In the genomic region with DNA sequence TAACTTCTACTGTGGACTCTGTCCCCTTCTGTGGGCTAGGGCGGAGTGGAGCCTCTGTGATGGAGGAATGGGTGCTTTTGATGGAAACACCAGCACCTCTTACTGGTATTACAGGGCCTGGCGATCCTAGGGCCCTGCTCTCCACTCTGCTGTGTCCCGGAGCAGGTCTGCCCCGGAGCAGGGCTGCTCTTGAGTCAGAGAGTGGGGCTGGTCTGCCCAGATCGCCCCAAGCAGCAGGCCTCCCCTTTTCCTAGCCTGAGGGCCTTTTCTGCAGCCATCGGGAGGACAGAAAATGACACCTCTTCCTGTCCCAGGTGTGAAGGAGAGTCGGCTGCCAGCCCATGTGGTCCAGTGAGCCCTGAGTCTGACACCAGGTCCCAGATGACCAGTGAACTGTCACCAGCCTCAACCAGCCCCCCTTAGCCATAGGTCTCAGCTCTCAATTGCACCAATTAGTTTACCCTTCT, we compare ENCODE assay signal across 8 cellular contexts. TPM values are rescaled to one million over a fixed set of nuclear protein-coding genes. Genes with fewer than 3 reads are reported as not detected.
DNase-seq lines count a peak whose midpoint lies in the region; ATAC-seq lines count a peak whose summit lies in the region.

No MANE protein-coding gene starts in this region.

- no peaks in the 10 kb centered on the region for H3K9me3 Mint-ChIP-seq in activated T-helper 1 cell treated with anti-CD3 and anti-CD28 coated beads, Interleukin-12 subunit alpha, Interleukin-12 subunit beta, Interleukin-2, Interleukin-4 antibody, amounts not matched to agents 30 ng/mL and 10 ng/mL and 1 ng/mL, durations not matched to agents 14 hours and 24 hours and 36 hours
- H3K9me3 Mint-ChIP-seq in immature natural killer cell = no peaks in the 10 kb centered on the region
- no peaks in the 10 kb centered on the region for H3K9me3 Mint-ChIP-seq in stimulated activated naive B cell treated with anti-CD40 and anti-IgM and Interleukin-4, amounts not matched to agents 10 μg/mL and 1 μg/mL and 100 μg/mL, for 72 hours

- intact Hi-C loops in activated T-helper 1 cell treated with anti-CD3 and anti-CD28 coated beads, Interleukin-12 subunit alpha, Interleukin-12 subunit beta, Interleukin-2, Interleukin-4 antibody, amounts not matched to agents 30 ng/mL and 10 ng/mL and 1 ng/mL, durations not matched to agents 14 hours and 24 hours and 36 hours (cut with micrococcal nuclease) = loop anchor here (2.0 to 10.0 kb wide), 6 partner anchors 14 to 428 kb away; partner anchors contain the start of genes ZNF212, ZNF746 and ZNF783

- peaks cover 2% of the 10 kb centered on the region for H3K27me3 Mint-ChIP-seq in activated T-helper 1 cell treated with anti-CD3 and anti-CD28 coated beads, Interleukin-12 subunit alpha, Interleukin-12 subunit beta, Interleukin-2, Interleukin-4 antibody, amounts not matched to agents 30 ng/mL and 10 ng/mL and 1 ng/mL, durations not matched to agents 14 hours and 24 hours and 36 hours (ENCODE audit: insufficient read depth)
- H3K27me3 Mint-ChIP-seq in immature natural killer cell (ENCODE audit: low read depth in 3 of 3) = peaks cover 3 to 5% (median 4%) of the 10 kb centered on the region in 3 donors
- no peaks in the 10 kb centered on the region for H3K27me3 Mint-ChIP-seq in stimulated activated naive B cell treated with anti-CD40 and anti-IgM and Interleukin-4, amounts not matched to agents 10 μg/mL and 1 μg/mL and 100 μg/mL, for 72 hours

- ATAC-seq in HG03565 (IDR thresholded peaks at IDR 0.05; ENCODE audit: unreplicated experiment) (peak; percentile 12), GM18870 (IDR thresholded peaks at IDR 0.05; ENCODE audit: unreplicated experiment) (no peak), GM18517 (IDR thresholded peaks at IDR 0.05; ENCODE audit: unreplicated experiment) (no peak)
- ATAC-seq in stimulated activated naive B cell treated with anti-CD40 and anti-IgM and Interleukin-4, amounts not matched to agents 10 μg/mL and 1 μg/mL and 100 μg/mL, for 72 hours (replicated peaks) = peak; percentile 4 to 8

- peaks cover 32% of the 10 kb centered on the region for H3K36me3 Mint-ChIP-seq in activated T-helper 1 cell treated with anti-CD3 and anti-CD28 coated beads, Interleukin-12 subunit alpha, Interleukin-12 subunit beta, Interleukin-2, Interleukin-4 antibody, amounts not matched to agents 30 ng/mL and 10 ng/mL and 1 ng/mL, durations not matched to agents 14 hours and 24 hours and 36 hours (ENCODE audit: low read depth)
- peaks cover 21 to 23% (median 22%) of the 10 kb centered on the region in 3 donors for H3K36me3 Mint-ChIP-seq in immature natural killer cell
- peaks cover 25 to 33% of the 10 kb centered on the region in 2 donors for H3K36me3 Mint-ChIP-seq in stimulated activated naive B cell treated with anti-CD40 and anti-IgM and Interleukin-4, amounts not matched to agents 10 μg/mL and 1 μg/mL and 100 μg/mL, for 72 hours

- H3K4me1 Mint-ChIP-seq in activated T-helper 1 cell treated with anti-CD3 and anti-CD28 coated beads, Interleukin-12 subunit alpha, Interleukin-12 subunit beta, Interleukin-2, Interleukin-4 antibody, amounts not matched to agents 30 ng/mL and 10 ng/mL and 1 ng/mL, durations not matched to agents 14 hours and 24 hours and 36 hours (ENCODE audit: low read depth) = peaks cover 52% of the 10 kb centered on the region
- H3K4me1 Mint-ChIP-seq in immature natural killer cell = peaks cover 36 to 49% of the 10 kb centered on the region in 2 donors
- H3K4me1 Mint-ChIP-seq in stimulated activated naive B cell treated with anti-CD40 and anti-IgM and Interleukin-4, amounts not matched to agents 10 μg/mL and 1 μg/mL and 100 μg/mL, for 72 hours = peaks cover 24 to 48% of the 10 kb centered on the region in 2 donors

- peak overlapping the region; percentile 90 for H3K27ac Mint-ChIP-seq in activated T-helper 1 cell treated with anti-CD3 and anti-CD28 coated beads, Interleukin-12 subunit alpha, Interleukin-12 subunit beta, Interleukin-2, Interleukin-4 antibody, amounts not matched to agents 30 ng/mL and 10 ng/mL and 1 ng/mL, durations not matched to agents 14 hours and 24 hours and 36 hours
- H3K27ac Mint-ChIP-seq in immature natural killer cell = peak overlapping the region; percentile 82 to 91 (median 88)
- H3K27ac Mint-ChIP-seq in stimulated activated naive B cell treated with anti-CD40 and anti-IgM and Interleukin-4, amounts not matched to agents 10 μg/mL and 1 μg/mL and 100 μg/mL, for 72 hours = peak overlapping the region; percentile 91

- H3K4me3 Mint-ChIP-seq in activated T-helper 1 cell treated with anti-CD3 and anti-CD28 coated beads, Interleukin-12 subunit alpha, Interleukin-12 subunit beta, Interleukin-2, Interleukin-4 antibody, amounts not matched to agents 30 ng/mL and 10 ng/mL and 1 ng/mL, durations not matched to agents 14 hours and 24 hours and 36 hours = peak overlapping the region; percentile 90
- peak overlapping the region; percentile 85 to 93 (median 90) for H3K4me3 Mint-ChIP-seq in immature natural killer cell
- peak overlapping the region; percentile 88 to 89 for H3K4me3 Mint-ChIP-seq in stimulated activated naive B cell treated with anti-CD40 and anti-IgM and Interleukin-4, amounts not matched to agents 10 μg/mL and 1 μg/mL and 100 μg/mL, for 72 hours

- DNase-seq in NCI-H82 (lab: John Stamatoyannopoulos, UW) (peak; percentile 39), NCI-H82 treated with DMSO at 0.1 percent for 48 hours (lab: John Stamatoyannopoulos, UW; ENCODE audit: unreplicated experiment) (no peak), immature natural killer cell (peak in 1 of 3 donors; percentile 6)
- no peak for DNase-seq in activated T-helper 1 cell treated with anti-CD3 and anti-CD28 coated beads, Interleukin-12 subunit alpha, Interleukin-12 subunit beta, Interleukin-2, Interleukin-4 antibody, amounts not matched to agents 30 ng/mL and 10 ng/mL and 1 ng/mL, durations not matched to agents 14 hours and 24 hours and 36 hours (ENCODE audit: low spot score)
- DNase-seq in stimulated activated naive B cell treated with anti-CD40 and anti-IgM and Interleukin-4, amounts not matched to agents 10 μg/mL and 1 μg/mL and 100 μg/mL, for 72 hours = no peak

RNA-seq across cellular contexts. Expression of gene ZNF282, which starts 1.4 kb away (rescaled TPM):
- 49.4 and 55.8 TPM in 2 replicates for total RNA-seq in activated T-helper 1 cell treated with anti-CD3 and anti-CD28 coated beads, Interleukin-12 subunit alpha, Interleukin-12 subunit beta, Interleukin-2, Interleukin-4 antibody, amounts not matched to agents 30 ng/mL and 10 ng/mL and 1 ng/mL, durations not matched to agents 14 hours and 24 hours and 36 hours
- 1 to 10 TPM in 2 of 3 donors, under 1 TPM in 1; 0.54 to 2.3 (median 1.2) TPM for polyA plus RNA-seq in immature natural killer cell

RNA-seq across cellular contexts. Expression of gene ZNF212, which starts 42.7 kb away (rescaled TPM):
- total RNA-seq in activated T-helper 1 cell treated with anti-CD3 and anti-CD28 coated beads, Interleukin-12 subunit alpha, Interleukin-12 subunit beta, Interleukin-2, Interleukin-4 antibody, amounts not matched to agents 30 ng/mL and 10 ng/mL and 1 ng/mL, durations not matched to agents 14 hours and 24 hours and 36 hours = 15.0 and 17.8 TPM in 2 replicates
- 10 to 100 TPM in 1 of 3 donors, 1 to 10 TPM in 2; 1.3 to 10.7 (median 3.7) TPM for polyA plus RNA-seq in immature natural killer cell

RNA-seq across cellular contexts. Expression of gene ZNF398, which starts 49.5 kb away (rescaled TPM):
- 14.1 and 14.4 TPM in 2 replicates for total RNA-seq in activated T-helper 1 cell treated with anti-CD3 and anti-CD28 coated beads, Interleukin-12 subunit alpha, Interleukin-12 subunit beta, Interleukin-2, Interleukin-4 antibody, amounts not matched to agents 30 ng/mL and 10 ng/mL and 1 ng/mL, durations not matched to agents 14 hours and 24 hours and 36 hours
- polyA plus RNA-seq in immature natural killer cell = 10 to 100 TPM in 1 of 3 donors, 1 to 10 TPM in 2; 1.1 to 18.5 (median 6.8) TPM

Comparison
In these comparisons a context has a peak if more than half of its experiments do, and no peak if none do; other contexts are left out.
1. ATAC-seq: peak in HG03565 (single experiment) and stimulated activated naive B cell treated with anti-CD40 and anti-IgM and Interleukin-4, amounts not matched to agents 10 μg/mL and 1 μg/mL and 100 μg/mL, for 72 hours (2 of 2); none in GM18870 (single experiment) and GM18517 (single experiment).
2. Peak in every context shown above with its lines, with median percentiles within 50 percentile points of each other: H3K27ac Mint-ChIP-seq and H3K4me3 Mint-ChIP-seq.